In genomic region chr22:50278461-50278860, GRCh38 we compare ENCODE assay signal across 31 cellular contexts.
"Had no signal": no experiment of that assay in that cellular context is flagged by ENCODE, and none has a peak within 500 bp of the region (broad histone marks: within the 10 kb centered on the region; RNA-seq: fewer than 3 reads in every experiment).

No MANE protein-coding gene starts in this region.

- H3K27me3 Mint-ChIP-seq: stimulated activated naive B cell treated with anti-CD40 and anti-IgM and Interleukin-4, amounts not matched to agents 10 μg/mL and 1 μg/mL and 100 μg/mL, for 72 hours; type B pancreatic cell had no signal

- H2AFZ ChIP-seq: neural progenitor cell had no signal

- H3K27me3 ChIP-seq: left lung, neural progenitor cell, pancreas, suprapubic skin, tibial artery, uterus had no signal

- H3K4me3 ChIP-seq: left lung, lower lobe of right lung, neural progenitor cell, pancreas, prostate gland, skin epidermis, suprapubic skin, thoracic aorta, tibial artery, uterus had no signal

- H3K9ac ChIP-seq: neural progenitor cell had no signal

- H3K27ac ChIP-seq: left lung, lower lobe of right lung, neural progenitor cell, pancreas, prostate gland, skin epidermis, suprapubic skin, thoracic aorta, tibial artery, uterus had no signal

- H3K4me1 ChIP-seq: left lung, neural progenitor cell, uterus had no signal

- H3K9me3 Mint-ChIP-seq: immature natural killer cell; mesothelial cell of epicardium; naive B cell; natural killer cell; nephron progenitor cell; neural progenitor cell; stimulated activated naive B cell treated with anti-CD40 and anti-IgM and Interleukin-4, amounts not matched to agents 10 μg/mL and 1 μg/mL and 100 μg/mL, for 72 hours; type B pancreatic cell had no signal

- H3K9me3 ChIP-seq: left lung, lower lobe of right lung, pancreas, prostate gland, suprapubic skin, thoracic aorta, tibial artery, uterus had no signal

- H3K4me3 Mint-ChIP-seq: immature natural killer cell; mesothelial cell of epicardium; naive B cell; natural killer cell; nephron progenitor cell; neural progenitor cell; stimulated activated naive B cell treated with anti-CD40 and anti-IgM and Interleukin-4, amounts not matched to agents 10 μg/mL and 1 μg/mL and 100 μg/mL, for 72 hours; type B pancreatic cell had no signal

- H3K27ac Mint-ChIP-seq: immature natural killer cell; mesothelial cell of epicardium; natural killer cell; neural progenitor cell; stimulated activated naive B cell treated with anti-CD40 and anti-IgM and Interleukin-4, amounts not matched to agents 10 μg/mL and 1 μg/mL and 100 μg/mL, for 72 hours; type B pancreatic cell had no signal

- H3K36me3 Mint-ChIP-seq: immature natural killer cell, naive B cell, natural killer cell had no signal

- DNase-seq: hypothalamus; immature natural killer cell; kidney; left colon; left lung; lower lobe of right lung; mammary epithelial cell; mesendoderm; naive B cell; natural killer cell; nephron progenitor cell; pancreas; posterior cingulate gyrus; retina; right cardiac atrium; stimulated activated CD4-positive, alpha-beta T cell treated with anti-CD3 and anti-CD28 coated beads, Interleukin-12 subunit alpha, Interleukin-12 subunit beta, amount 100 ng/mL, for 4 hours; stimulated activated CD4-positive, alpha-beta T cell treated with anti-CD3 and anti-CD28 coated beads, Interleukin-15, amount 100 ng/mL, for 24 hours; stimulated activated CD4-positive, alpha-beta T cell treated with anti-CD3 and anti-CD28 coated beads, Interleukin-2, amount 100 ng/mL, for 24 hours; stimulated activated CD4-positive, alpha-beta T cell treated with anti-CD3 and anti-CD28 coated beads, Interleukin-4, amount 100 ng/mL, for 1 hour; stimulated activated naive B cell treated with anti-CD40 and anti-IgM and Interleukin-4, amounts not matched to agents 10 μg/mL and 1 μg/mL and 100 μg/mL, for 72 hours; stimulated activated naive CD8-positive, alpha-beta T cell treated with anti-CD3 and anti-CD28 coated beads, Interleukin-15, Interleukin-2, amounts not matched to agents 100 U/mL and 50 U/mL, for 24 hours; tibial artery; uterus had no signal

- H3K36me3 ChIP-seq: neural progenitor cell, uterus had no signal

- ATAC-seq: left lung; lower lobe of right lung; natural killer cell; pancreas; right cardiac atrium; sciatic nerve; stimulated activated naive B cell treated with anti-CD40 and anti-IgM and Interleukin-4, amounts not matched to agents 10 μg/mL and 1 μg/mL and 100 μg/mL, for 72 hours; stimulated activated naive CD8-positive, alpha-beta T cell treated with anti-CD3 and anti-CD28 coated beads, Interleukin-15, Interleukin-2, amounts not matched to agents 100 U/mL and 50 U/mL, for 24 hours had no signal

- H3K4me2 ChIP-seq: neural progenitor cell had no signal
